In the genomic region with DNA sequence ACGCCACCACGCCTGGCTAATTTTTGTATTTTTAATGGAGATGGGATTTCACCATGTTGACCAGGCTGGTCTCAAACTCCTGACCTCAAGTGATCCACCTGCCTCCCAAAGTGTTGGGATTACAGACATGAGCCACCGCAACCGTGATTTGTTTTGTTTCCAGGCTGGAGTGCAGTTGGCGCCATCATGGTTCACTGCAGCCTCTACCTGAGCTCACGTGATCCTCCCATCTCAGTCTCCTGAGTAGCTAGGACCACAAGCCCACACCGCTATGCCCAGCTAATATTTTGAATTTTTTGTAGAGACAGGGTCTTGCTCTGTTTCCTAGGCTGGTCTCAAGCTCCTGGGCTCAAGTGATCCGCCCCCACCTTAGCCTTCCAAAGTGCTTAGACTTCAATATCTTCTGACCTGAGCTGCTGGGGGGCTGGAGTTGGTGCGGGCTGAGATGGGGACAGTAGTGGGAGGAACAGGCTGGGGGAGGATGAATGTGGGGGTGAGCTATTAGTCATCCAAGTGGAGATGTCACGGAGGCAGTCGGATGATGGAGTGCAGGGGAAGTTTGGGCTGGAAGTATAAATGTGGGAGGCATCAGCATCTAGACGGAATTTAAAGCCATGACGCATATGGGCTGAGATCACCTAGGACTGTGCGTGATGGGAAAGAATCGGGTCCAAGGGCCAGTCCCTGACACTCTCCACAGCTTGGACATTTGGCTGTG, we compare ENCODE assay signal across 13 cellular contexts. TPM values are rescaled to one million over a fixed set of nuclear protein-coding genes. Genes with fewer than 3 reads are reported as not detected.
DNase-seq lines count a peak whose midpoint lies in the region; ATAC-seq and TF ChIP-seq lines count a peak whose summit lies in the region.
"Had no signal": no experiment of that assay in that cellular context is flagged by ENCODE, and none has a peak within 500 bp of the region (broad histone marks: within the 10 kb centered on the region; RNA-seq: fewer than 3 reads in every experiment).

No MANE protein-coding gene starts in this region.

- no peaks in the 10 kb centered on the region for H3K36me3 Mint-ChIP-seq in natural killer cell treated with Interleukin-12 subunit alpha and Interleukin-12 subunit beta and Interleukin-15 and Interleukin-18, amount 100 ng/mL, for 72 hours
- H3K36me3 Mint-ChIP-seq in natural killer cell, result no peaks in the 10 kb centered on the region

- H3K4me1 ChIP-seq in adipocyte (ENCODE audit: control insufficient read depth, insufficient read depth, low read length) (peaks cover 8% of the 10 kb centered on the region), uterus (no peaks in the 10 kb centered on the region)

- no peak for DNase-seq in natural killer cell treated with Interleukin-12 subunit alpha and Interleukin-12 subunit beta and Interleukin-15 and Interleukin-18, amount 100 ng/mL, for 72 hours (ENCODE audit: low spot score)
- DNase-seq in natural killer cell, result no peak
- peak; percentile 34 for DNase-seq in adipocyte (ENCODE audit: low read depth)
- peak; percentile 97 for DNase-seq in iris pigment epithelial cell (ENCODE audit: low read depth)
- DNase-seq in uterus, result peak; percentile 72 to 85
- no peak for DNase-seq in RPMI8226
- DNase-seq: activated CD4-positive, alpha-beta T cell treated with anti-CD3 and anti-CD28 coated beads, Interleukin-2, amount 50 U/mL, for 1 hour; activated naive CD4-positive, alpha-beta T cell treated with anti-CD3 and anti-CD28 coated beads, Interleukin-2, amount 50 U/mL, for 16 hours; cortex of kidney; left cardiac atrium; NCI-H146 had no signal

- H3K4me3 Mint-ChIP-seq in natural killer cell treated with Interleukin-12 subunit alpha and Interleukin-12 subunit beta and Interleukin-15 and Interleukin-18, amount 100 ng/mL, for 72 hours, result no peak overlapping the region
- no peak overlapping the region for H3K4me3 Mint-ChIP-seq in natural killer cell

- intact Hi-C loops in natural killer cell (cut with micrococcal nuclease) (no loop called here), uterus (cut with DNase I; ENCODE audit: low total_unique reads) (loop anchor here (5.0 kb wide), 1 partner anchor 107 kb away; no protein-coding TSS in a partner anchor)

- H3K27ac ChIP-seq in uterus, result peak overlapping the region; percentile 55 to 66

- peaks cover 7 to 11% of the 10 kb centered on the region in 2 donors for H3K4me1 Mint-ChIP-seq in natural killer cell treated with Interleukin-12 subunit alpha and Interleukin-12 subunit beta and Interleukin-15 and Interleukin-18, amount 100 ng/mL, for 72 hours (ENCODE audit: low read depth in 2 of 2)
- H3K4me1 Mint-ChIP-seq in natural killer cell, result peaks cover 0 to 6% of the 10 kb centered on the region in 2 donors

- no peak overlapping the region for H3K4me3 ChIP-seq in adipocyte (ENCODE audit: low read length)
- H3K4me3 ChIP-seq in uterus, result no peak overlapping the region

- no peaks in the 10 kb centered on the region for H3K27me3 ChIP-seq in adipocyte (replicated peaks; ENCODE audit: control insufficient read depth, insufficient read depth, low read length)
- no peaks in the 10 kb centered on the region for H3K27me3 ChIP-seq in uterus

- no peak for TF ChIP-seq POLR2A in uterus (IDR thresholded peaks at IDR 0.05)

- no peaks in the 10 kb centered on the region for H3K9me3 Mint-ChIP-seq in natural killer cell treated with Interleukin-12 subunit alpha and Interleukin-12 subunit beta and Interleukin-15 and Interleukin-18, amount 100 ng/mL, for 72 hours
- H3K9me3 Mint-ChIP-seq in natural killer cell, result no peaks in the 10 kb centered on the region

- no peaks in the 10 kb centered on the region for H3K9me3 ChIP-seq in adipocyte (ENCODE audit: control insufficient read depth, low read length)
- no peaks in the 10 kb centered on the region for H3K9me3 ChIP-seq in uterus

- H3K27me3 Mint-ChIP-seq in natural killer cell treated with Interleukin-12 subunit alpha and Interleukin-12 subunit beta and Interleukin-15 and Interleukin-18, amount 100 ng/mL, for 72 hours, result no peaks in the 10 kb centered on the region
- H3K27me3 Mint-ChIP-seq in natural killer cell (ENCODE audit: low read depth in 2 of 2), result peaks cover 0 to 2% of the 10 kb centered on the region in 2 donors

- no peak overlapping the region for H3K9ac ChIP-seq in adipocyte (ENCODE audit: low read length)

- no peak for ATAC-seq in natural killer cell treated with Interleukin-12 subunit alpha and Interleukin-12 subunit beta and Interleukin-15 and Interleukin-18, amount 100 ng/mL, for 72 hours
- ATAC-seq in natural killer cell, result no peak
- ATAC-seq in GM18511 (IDR thresholded peaks at IDR 0.05; ENCODE audit: unreplicated experiment), result no peak
- no peak for ATAC-seq in GM21723 (IDR thresholded peaks at IDR 0.05; ENCODE audit: unreplicated experiment)

- peak overlapping the region; percentile 0 to 37 for H3K27ac Mint-ChIP-seq in natural killer cell treated with Interleukin-12 subunit alpha and Interleukin-12 subunit beta and Interleukin-15 and Interleukin-18, amount 100 ng/mL, for 72 hours
- H3K27ac Mint-ChIP-seq in natural killer cell, result no peak overlapping the region

- TF ChIP-seq CTCF in natural killer cell (IDR thresholded peaks at IDR 0.05), result no peak
- TF ChIP-seq CTCF in uterus (IDR thresholded peaks at IDR 0.05), result no peak

- H3K36me3 ChIP-seq in adipocyte (ENCODE audit: control insufficient read depth, insufficient read depth, low read length, severe bottlenecking), result no peaks in the 10 kb centered on the region
- H3K36me3 ChIP-seq in uterus, result no peaks in the 10 kb centered on the region

RNA-seq across cellular contexts. Expression of a gene that starts 23.1 kb away (rescaled TPM):
- 10 to 100 TPM; 42.1 to 65.7 TPM for total RNA-seq in natural killer cell treated with Interleukin-12 subunit alpha and Interleukin-12 subunit beta and Interleukin-15 and Interleukin-18, amount 100 ng/mL, for 72 hours
- total RNA-seq in natural killer cell (10 to 100 TPM; 57.6 to 72.6 (median 69.8) TPM), uterus (10 to 100 TPM; 10.2 to 26.7 (median 16.0) TPM)

Comparison
In these comparisons a context has a peak if more than half of its experiments do, and no peak if none do; other contexts are left out.
1. H3K27ac Mint-ChIP-seq: peak in natural killer cell treated with Interleukin-12 subunit alpha and Interleukin-12 subunit beta and Interleukin-15 and Interleukin-18, amount 100 ng/mL, for 72 hours (2 of 2); none in natural killer cell (0 of 2).
2. DNase-seq: peak in adipocyte (single experiment), iris pigment epithelial cell (single experiment) and uterus (2 of 2); none in natural killer cell treated with Interleukin-12 subunit alpha and Interleukin-12 subunit beta and Interleukin-15 and Interleukin-18, amount 100 ng/mL, for 72 hours (single experiment), natural killer cell (single experiment) and RPMI8226 (single experiment).